ENCODE assay signal across 8 cellular contexts in the genomic region with DNA sequence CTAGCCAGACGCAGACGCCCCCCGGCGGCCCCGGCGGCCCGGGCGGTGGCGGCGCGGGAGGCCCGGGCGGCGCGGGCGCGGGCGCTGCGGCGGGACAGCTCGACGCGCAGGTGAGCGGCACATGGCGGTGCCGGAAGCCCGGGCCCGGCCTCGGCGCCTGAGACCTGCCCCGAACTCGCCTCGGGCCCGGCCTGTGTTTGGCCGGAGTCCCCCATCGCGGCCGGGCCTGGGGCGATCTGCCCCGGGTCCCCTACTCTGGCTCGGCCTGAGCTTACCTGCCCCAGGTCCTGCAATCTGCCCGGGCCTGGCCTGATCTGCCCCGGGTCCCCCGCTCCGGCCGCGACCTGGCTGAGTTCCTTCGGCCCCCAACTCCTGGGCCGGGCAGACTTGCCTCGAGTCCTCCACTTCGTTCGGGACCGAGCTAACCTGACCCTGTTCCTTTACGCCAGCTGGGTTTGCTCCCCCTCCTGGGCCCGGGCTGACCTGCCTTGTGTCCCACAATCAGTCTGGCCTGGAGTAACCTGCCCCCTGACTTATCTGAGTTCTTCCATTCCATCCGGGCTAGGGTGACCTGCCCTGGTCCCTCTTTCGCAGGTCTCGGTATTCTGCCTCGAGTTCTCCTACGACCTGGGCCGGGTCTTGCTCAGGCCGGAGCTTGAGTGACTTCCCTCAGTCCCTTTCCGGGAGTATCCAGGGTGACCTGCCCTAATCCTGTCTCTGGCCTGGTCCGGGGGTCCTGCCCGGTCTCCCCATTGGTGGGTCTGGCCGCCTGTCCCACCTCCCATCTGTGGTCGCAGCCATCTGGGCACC. TPM values are rescaled to one million over a fixed set of nuclear protein-coding genes. Genes with fewer than 3 reads are reported as not detected.
DNase-seq lines count a peak whose midpoint lies in the region; ATAC-seq and TF ChIP-seq lines count a peak whose summit lies in the region.

No MANE protein-coding gene starts in this region.

- ATAC-seq in GM21367 (IDR thresholded peaks at IDR 0.05; ENCODE audit: unreplicated experiment) = peak; percentile 27
- peak; percentile 12 for ATAC-seq in HG03565 (IDR thresholded peaks at IDR 0.05; ENCODE audit: unreplicated experiment)
- ATAC-seq in activated CD8-positive, alpha-beta T cell treated with anti-CD3 and anti-CD28 coated beads, Interleukin-2, amount 10 ng/mL, durations not matched to agents 7 days and 5 days = peak; percentile 57

- H3K27ac Mint-ChIP-seq in activated CD8-positive, alpha-beta T cell treated with anti-CD3 and anti-CD28 coated beads, Interleukin-2, amount 10 ng/mL, durations not matched to agents 7 days and 5 days = peak overlapping the region; percentile 89

- DNase-seq in activated CD8-positive, alpha-beta T cell treated with anti-CD3 and anti-CD28 coated beads, Interleukin-2, amount 10 ng/mL, durations not matched to agents 7 days and 5 days = peak; percentile 54
- DNase-seq in fibroblast of villous mesenchyme (ENCODE audit: low read depth) = no peak
- peak; percentile 89 for DNase-seq in osteoblast (ENCODE audit: insufficient read length, low spot score, missing footprints)
- DNase-seq in T-helper 9 cell = no peak
- no peak for DNase-seq in DMS79 (lab: John Stamatoyannopoulos, UW)

- no peaks in the 10 kb centered on the region for H3F3A ChIP-seq in DOHH2 (ENCODE audit: control insufficient read depth, insufficient read depth)

- H3K9me3 Mint-ChIP-seq in activated CD8-positive, alpha-beta T cell treated with anti-CD3 and anti-CD28 coated beads, Interleukin-2, amount 10 ng/mL, durations not matched to agents 7 days and 5 days (ENCODE audit: insufficient read depth) = no peaks in the 10 kb centered on the region

- peaks cover 42% of the 10 kb centered on the region for H4K20me1 ChIP-seq in DOHH2 (ENCODE audit: control insufficient read depth, insufficient read depth, low read depth, low read length)
- peaks cover 48% of the 10 kb centered on the region for H4K20me1 ChIP-seq in osteoblast (ENCODE audit: insufficient read depth, low read length)

- H3K4me1 Mint-ChIP-seq in activated CD8-positive, alpha-beta T cell treated with anti-CD3 and anti-CD28 coated beads, Interleukin-2, amount 10 ng/mL, durations not matched to agents 7 days and 5 days (ENCODE audit: low read depth) = peaks cover 43% of the 10 kb centered on the region

- H2AFZ ChIP-seq in osteoblast (ENCODE audit: low read length) = no peak overlapping the region

- peaks cover 52% of the 10 kb centered on the region for H3K36me3 ChIP-seq in DOHH2 (ENCODE audit: control insufficient read depth, low read length)
- H3K36me3 ChIP-seq in osteoblast (ENCODE audit: insufficient read depth, low read length) = peaks cover 9% of the 10 kb centered on the region

- H3K27me3 Mint-ChIP-seq in activated CD8-positive, alpha-beta T cell treated with anti-CD3 and anti-CD28 coated beads, Interleukin-2, amount 10 ng/mL, durations not matched to agents 7 days and 5 days (ENCODE audit: low read depth) = peaks cover 6% of the 10 kb centered on the region

- H3K27ac ChIP-seq in DOHH2 (ENCODE audit: low read depth, low read length) (peak overlapping the region; percentile 62), osteoblast (ENCODE audit: low read depth, low read length) (peak overlapping the region; percentile 74)

- H3K9me2 ChIP-seq in DOHH2 (replicated peaks; ENCODE audit: control insufficient read depth, low read length) = no peaks in the 10 kb centered on the region

- CTCF ChIA-PET in activated CD8-positive, alpha-beta T cell treated with anti-CD3 and anti-CD28 coated beads, Interleukin-2, amount 10 ng/mL, durations not matched to agents 7 days and 5 days (lab: Charles Lee) = interaction anchor here (1.2 to 11.6 kb wide), 3 partner anchors 13 to 364 kb away, joined by 3 to 104 read pairs (median 3); no protein-coding TSS in a partner anchor

- peaks cover 5% of the 10 kb centered on the region; the same call in 1 of the 2 replicates for H3K9me3 ChIP-seq in DOHH2 (ENCODE audit: control insufficient read depth, insufficient read depth, low read length)
- no peaks in the 10 kb centered on the region for H3K9me3 ChIP-seq in osteoblast (ENCODE audit: low read depth, low read length)

- peaks cover 38% of the 10 kb centered on the region for H3K4me1 ChIP-seq in DOHH2 (ENCODE audit: control insufficient read depth, low read length)
- H3K4me1 ChIP-seq in osteoblast (ENCODE audit: insufficient read depth, low read length) = peaks cover 18% of the 10 kb centered on the region

- H3K4me2 ChIP-seq in DOHH2 (ENCODE audit: low read length) (peak overlapping the region; percentile 92), osteoblast (ENCODE audit: insufficient read depth, low read length) (peak overlapping the region; percentile 95)

- TF ChIP-seq CTCF in DOHH2 (IDR thresholded peaks at IDR 0.05; ENCODE audit: low read depth, low read length, poor library complexity, severe bottlenecking) (peak; percentile 13), fibroblast of villous mesenchyme (IDR thresholded peaks at IDR 0.05; ENCODE audit: insufficient read depth, low read depth, low read length) (no peak), osteoblast (IDR thresholded peaks at IDR 0.05; ENCODE audit: extremely low read depth, low read depth, low read length) (peak; percentile 26)

- peak overlapping the region; percentile 95 for H3K4me3 ChIP-seq in DOHH2 (ENCODE audit: low read length)
- peak overlapping the region; percentile 65 for H3K4me3 ChIP-seq in fibroblast of villous mesenchyme (ENCODE audit: low read depth, low read length)
- peak overlapping the region; percentile 78 for H3K4me3 ChIP-seq in osteoblast (ENCODE audit: insufficient read depth, low read length)

- H3K36me3 Mint-ChIP-seq in activated CD8-positive, alpha-beta T cell treated with anti-CD3 and anti-CD28 coated beads, Interleukin-2, amount 10 ng/mL, durations not matched to agents 7 days and 5 days (ENCODE audit: low read depth) = peaks cover 44% of the 10 kb centered on the region

- H3K4me3 Mint-ChIP-seq in activated CD8-positive, alpha-beta T cell treated with anti-CD3 and anti-CD28 coated beads, Interleukin-2, amount 10 ng/mL, durations not matched to agents 7 days and 5 days = peak overlapping the region; percentile 96

- H3K79me2 ChIP-seq in DOHH2 (ENCODE audit: control insufficient read depth, low read length) = peaks cover 61% of the 10 kb centered on the region
- H3K79me2 ChIP-seq in osteoblast (ENCODE audit: insufficient read depth, low read length) = peaks cover 58% of the 10 kb centered on the region

- POLR2A ChIA-PET in activated CD8-positive, alpha-beta T cell treated with anti-CD3 and anti-CD28 coated beads, Interleukin-2, amount 10 ng/mL, durations not matched to agents 7 days and 5 days (lab: Charles Lee) = interaction anchor here (0.6 to 4.6 kb wide), 13 partner anchors 9 to 493 kb away, joined by 3 to 26 read pairs (median 5); a partner anchor contains a TSS

- H3K27me3 ChIP-seq in DOHH2 (ENCODE audit: control insufficient read depth, low read length) = no peaks in the 10 kb centered on the region
- H3K27me3 ChIP-seq in osteoblast (ENCODE audit: insufficient read depth, low read length) = no peaks in the 10 kb centered on the region

RNA-seq across cellular contexts. Expression of a gene that starts 0.8 kb away (rescaled TPM):
- 10 to 100 TPM; 81.8 to 84.0 TPM for total RNA-seq in activated CD8-positive, alpha-beta T cell treated with anti-CD3 and anti-CD28 coated beads, Interleukin-2, amount 10 ng/mL, durations not matched to agents 7 days and 5 days
- total RNA-seq in fibroblast of villous mesenchyme (49.0 and 51.0 TPM in 2 replicates), osteoblast (36.6 and 41.0 TPM in 2 replicates)

RNA-seq across cellular contexts. Expression of a gene that starts 41.4 kb away (rescaled TPM):
- total RNA-seq in activated CD8-positive, alpha-beta T cell treated with anti-CD3 and anti-CD28 coated beads, Interleukin-2, amount 10 ng/mL, durations not matched to agents 7 days and 5 days = not detected
- under 0.01 TPM in 1 of 2 replicates, not detected in the other for total RNA-seq in fibroblast of villous mesenchyme
- 12.4 and 14.8 TPM in 2 replicates for total RNA-seq in osteoblast

Comparison
In these comparisons a context has a peak if more than half of its experiments do, and no peak if none do; other contexts are left out.
1. DNase-seq: peak in activated CD8-positive, alpha-beta T cell treated with anti-CD3 and anti-CD28 coated beads, Interleukin-2, amount 10 ng/mL, durations not matched to agents 7 days and 5 days (single experiment) and osteoblast (single experiment); none in fibroblast of villous mesenchyme (single experiment), T-helper 9 cell (single experiment) and DMS79 (single experiment).
2. RNA of a gene that starts 41.4 kb away (total RNA-seq): 12.4 to 14.8 TPM in osteoblast; not detected in activated CD8-positive, alpha-beta T cell treated with anti-CD3 and anti-CD28 coated beads, Interleukin-2, amount 10 ng/mL, durations not matched to agents 7 days and 5 days and under 0.01 TPM in fibroblast of villous mesenchyme; every median in the first group is over 10 times any median in the second.
3. Peak in every context shown above with its lines, with median percentiles within 50 percentile points of each other: H3K4me3 ChIP-seq and ATAC-seq.